1 cellular context compared by ENCODE assay signal in the genomic region with DNA sequence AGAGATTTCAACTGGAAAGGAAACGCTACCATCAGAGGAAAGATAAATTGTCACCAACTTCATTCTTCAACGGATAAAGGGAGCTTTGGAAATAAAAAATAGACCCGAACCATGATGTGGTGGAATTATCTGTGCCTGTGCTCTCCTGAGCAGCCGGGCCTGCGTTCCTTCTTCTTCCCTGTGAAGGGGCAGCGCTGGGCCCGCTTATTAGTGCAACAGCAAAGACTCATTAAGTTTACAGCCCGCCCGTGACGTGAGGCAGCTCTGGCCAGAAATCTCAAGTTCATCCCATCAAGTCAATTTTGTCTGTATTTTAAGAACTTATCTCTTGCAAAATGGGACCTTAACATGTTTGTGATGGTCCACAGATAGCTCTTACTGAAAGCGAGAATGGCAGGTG.
TF ChIP-seq lines count a peak whose summit lies in the region.

No MANE protein-coding gene starts in this region.

TF ChIP-seq in WTC11, 78 proteins besides CTCF, POLR2A, EP300 and RAD21 (continued from another document):
- TF ChIP-seq, protein P1, sequence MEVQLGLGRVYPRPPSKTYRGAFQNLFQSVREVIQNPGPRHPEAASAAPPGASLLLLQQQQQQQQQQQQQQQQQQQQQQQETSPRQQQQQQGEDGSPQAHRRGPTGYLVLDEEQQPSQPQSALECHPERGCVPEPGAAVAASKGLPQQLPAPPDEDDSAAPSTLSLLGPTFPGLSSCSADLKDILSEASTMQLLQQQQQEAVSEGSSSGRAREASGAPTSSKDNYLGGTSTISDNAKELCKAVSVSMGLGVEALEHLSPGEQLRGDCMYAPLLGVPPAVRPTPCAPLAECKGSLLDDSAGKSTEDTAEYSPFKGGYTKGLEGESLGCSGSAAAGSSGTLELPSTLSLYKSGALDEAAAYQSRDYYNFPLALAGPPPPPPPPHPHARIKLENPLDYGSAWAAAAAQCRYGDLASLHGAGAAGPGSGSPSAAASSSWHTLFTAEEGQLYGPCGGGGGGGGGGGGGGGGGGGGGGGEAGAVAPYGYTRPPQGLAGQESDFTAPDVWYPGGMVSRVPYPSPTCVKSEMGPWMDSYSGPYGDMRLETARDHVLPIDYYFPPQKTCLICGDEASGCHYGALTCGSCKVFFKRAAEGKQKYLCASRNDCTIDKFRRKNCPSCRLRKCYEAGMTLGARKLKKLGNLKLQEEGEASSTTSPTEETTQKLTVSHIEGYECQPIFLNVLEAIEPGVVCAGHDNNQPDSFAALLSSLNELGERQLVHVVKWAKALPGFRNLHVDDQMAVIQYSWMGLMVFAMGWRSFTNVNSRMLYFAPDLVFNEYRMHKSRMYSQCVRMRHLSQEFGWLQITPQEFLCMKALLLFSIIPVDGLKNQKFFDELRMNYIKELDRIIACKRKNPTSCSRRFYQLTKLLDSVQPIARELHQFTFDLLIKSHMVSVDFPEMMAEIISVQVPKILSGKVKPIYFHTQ (CRISPR knock-in tag; IDR thresholded peaks at IDR 0.05) = no peak
- TF ChIP-seq, protein P2, sequence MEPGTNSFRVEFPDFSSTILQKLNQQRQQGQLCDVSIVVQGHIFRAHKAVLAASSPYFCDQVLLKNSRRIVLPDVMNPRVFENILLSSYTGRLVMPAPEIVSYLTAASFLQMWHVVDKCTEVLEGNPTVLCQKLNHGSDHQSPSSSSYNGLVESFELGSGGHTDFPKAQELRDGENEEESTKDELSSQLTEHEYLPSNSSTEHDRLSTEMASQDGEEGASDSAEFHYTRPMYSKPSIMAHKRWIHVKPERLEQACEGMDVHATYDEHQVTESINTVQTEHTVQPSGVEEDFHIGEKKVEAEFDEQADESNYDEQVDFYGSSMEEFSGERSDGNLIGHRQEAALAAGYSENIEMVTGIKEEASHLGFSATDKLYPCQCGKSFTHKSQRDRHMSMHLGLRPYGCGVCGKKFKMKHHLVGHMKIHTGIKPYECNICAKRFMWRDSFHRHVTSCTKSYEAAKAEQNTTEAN (CRISPR knock-in tag; IDR thresholded peaks at IDR 0.05) = no peak
- TF ChIP-seq TCF7 (CRISPR knock-in tag; IDR thresholded peaks at IDR 0.05; ENCODE audit: low read depth) = no peak
- TF ChIP-seq, protein P3, sequence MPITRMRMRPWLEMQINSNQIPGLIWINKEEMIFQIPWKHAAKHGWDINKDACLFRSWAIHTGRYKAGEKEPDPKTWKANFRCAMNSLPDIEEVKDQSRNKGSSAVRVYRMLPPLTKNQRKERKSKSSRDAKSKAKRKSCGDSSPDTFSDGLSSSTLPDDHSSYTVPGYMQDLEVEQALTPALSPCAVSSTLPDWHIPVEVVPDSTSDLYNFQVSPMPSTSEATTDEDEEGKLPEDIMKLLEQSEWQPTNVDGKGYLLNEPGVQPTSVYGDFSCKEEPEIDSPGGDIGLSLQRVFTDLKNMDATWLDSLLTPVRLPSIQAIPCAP (CRISPR knock-in tag; IDR thresholded peaks at IDR 0.05) = no peak
- no peak for TF ChIP-seq OVOL2 (CRISPR knock-in tag; IDR thresholded peaks at IDR 0.05; ENCODE audit: borderline replicate concordance)
- TF ChIP-seq ZNF671 (CRISPR knock-in tag; IDR thresholded peaks at IDR 0.05) = no peak
- TF ChIP-seq RORB (CRISPR knock-in tag; IDR thresholded peaks at IDR 0.05) = no peak
- TF ChIP-seq, protein P4, sequence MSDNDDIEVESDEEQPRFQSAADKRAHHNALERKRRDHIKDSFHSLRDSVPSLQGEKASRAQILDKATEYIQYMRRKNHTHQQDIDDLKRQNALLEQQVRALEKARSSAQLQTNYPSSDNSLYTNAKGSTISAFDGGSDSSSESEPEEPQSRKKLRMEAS (CRISPR knock-in tag; IDR thresholded peaks at IDR 0.05) = no peak
- TF ChIP-seq, protein P5, sequence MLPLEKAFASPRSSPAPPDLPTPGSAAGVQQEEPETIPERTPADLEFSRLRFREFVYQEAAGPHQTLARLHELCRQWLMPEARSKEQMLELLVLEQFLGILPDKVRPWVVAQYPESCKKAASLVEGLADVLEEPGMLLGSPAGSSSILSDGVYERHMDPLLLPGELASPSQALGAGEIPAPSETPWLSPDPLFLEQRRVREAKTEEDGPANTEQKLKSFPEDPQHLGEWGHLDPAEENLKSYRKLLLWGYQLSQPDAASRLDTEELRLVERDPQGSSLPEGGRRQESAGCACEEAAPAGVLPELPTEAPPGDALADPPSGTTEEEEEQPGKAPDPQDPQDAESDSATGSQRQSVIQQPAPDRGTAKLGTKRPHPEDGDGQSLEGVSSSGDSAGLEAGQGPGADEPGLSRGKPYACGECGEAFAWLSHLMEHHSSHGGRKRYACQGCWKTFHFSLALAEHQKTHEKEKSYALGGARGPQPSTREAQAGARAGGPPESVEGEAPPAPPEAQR (CRISPR knock-in tag; IDR thresholded peaks at IDR 0.05) = no peak
